ENCODE assay signal across 11 cellular contexts in the genomic region with DNA sequence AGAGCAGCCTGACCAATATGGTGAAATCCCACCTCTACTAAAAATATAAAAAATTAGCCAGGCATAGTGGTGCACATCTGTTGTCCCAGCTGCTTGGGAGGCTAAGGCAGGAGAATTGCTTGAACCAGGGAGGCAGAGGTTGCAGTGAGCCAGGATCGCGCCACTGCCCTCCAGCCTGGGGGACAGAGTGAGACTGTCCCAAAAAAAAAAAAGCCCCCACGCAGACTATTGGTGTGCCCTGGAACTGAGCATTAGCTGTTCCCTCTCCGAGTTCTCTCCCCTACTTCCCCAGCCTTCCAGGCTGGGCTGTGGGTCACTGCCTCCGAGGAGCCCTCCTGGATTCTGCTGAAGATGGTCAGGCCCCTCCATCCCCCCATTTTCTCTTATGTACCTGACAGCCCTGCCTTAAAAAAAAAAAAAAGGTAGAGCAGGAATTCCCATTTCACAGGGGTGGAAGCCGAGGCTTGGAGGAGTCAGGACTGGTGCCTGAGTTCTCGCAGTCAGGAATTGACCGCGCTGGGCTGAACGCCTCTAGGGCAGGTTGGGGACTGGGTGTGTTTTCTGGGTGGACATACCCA. TPM values are rescaled to one million over a fixed set of nuclear protein-coding genes. Genes with fewer than 3 reads are reported as not detected.
DNase-seq lines count a peak whose midpoint lies in the region; ATAC-seq, FAIRE-seq and TF ChIP-seq lines count a peak whose summit lies in the region.
"Had no signal": no experiment of that assay in that cellular context is flagged by ENCODE, and none has a peak within 500 bp of the region (broad histone marks: within the 10 kb centered on the region; RNA-seq: fewer than 3 reads in every experiment).

No MANE protein-coding gene starts in this region.

- no peaks in the 10 kb centered on the region for H3K9me3 ChIP-seq in A549
- H3K9me3 ChIP-seq in RWPE2 (ENCODE audit: severe bottlenecking) = no peaks in the 10 kb centered on the region
- H3K9me3 ChIP-seq: sigmoid colon had no signal

- TF ChIP-seq CTCF in A549 (IDR thresholded peaks at IDR 0.05) (no peak), RWPE2 (IDR thresholded peaks at IDR 0.05; ENCODE audit: poor library complexity, severe bottlenecking) (no peak)

- no peak for TF ChIP-seq EP300 in A549 (IDR thresholded peaks at IDR 0.05)

- FAIRE-seq in A549 (lab: Jason Lieb, UNC) = no peak
- FAIRE-seq: islet of Langerhans had no signal

- DNase-seq in A549 (ENCODE audit: low read depth in 1 of 2, low spot score in 1 of 2) (no peak), RWPE2 (ENCODE audit: low spot score) (no peak), AG20443 (ENCODE audit: low spot score) (no peak)
- DNase-seq in effector CD4-positive, alpha-beta T cell = no peak
- DNase-seq: CD8-positive, alpha-beta T cell; NCI-H446; sigmoid colon; stimulated activated naive CD4-positive, alpha-beta T cell had no signal

- no peak overlapping the region for H3K4me3 ChIP-seq in A549
- H3K4me3 ChIP-seq in RWPE2 (ENCODE audit: severe bottlenecking) = peak overlapping the region; percentile 9
- H3K4me3 ChIP-seq: sigmoid colon had no signal

- CTCF ChIA-PET in A549 (lab: Yijun Ruan, JAX) = no interaction called here

- H3K27me3 ChIP-seq in RWPE2 (ENCODE audit: insufficient read depth, poor library complexity, severe bottlenecking) (no peaks in the 10 kb centered on the region), layer of hippocampus (ENCODE audit: control insufficient read depth, insufficient read depth, low read length) (no peaks in the 10 kb centered on the region)
- H3K27me3 ChIP-seq: sigmoid colon had no signal

- peaks cover 9% of the 10 kb centered on the region; the same call in 1 of the 2 replicates for H3K36me3 ChIP-seq in RWPE2 (ENCODE audit: low read depth)

- H3K4me1 ChIP-seq in A549 = peaks cover 15% of the 10 kb centered on the region; the same call in 1 of the 3 replicates
- H3K4me1 ChIP-seq in RWPE2 (ENCODE audit: insufficient read depth, poor library complexity, severe bottlenecking) = no peaks in the 10 kb centered on the region

- ATAC-seq in A549 (no peak), RWPE2 (ENCODE audit: low read depth) (no peak), GM19035 (IDR thresholded peaks at IDR 0.05; ENCODE audit: unreplicated experiment) (no peak)
- ATAC-seq: CD8-positive, alpha-beta T cell had no signal

- H3K4me2 ChIP-seq in A549 = no peak overlapping the region; the same call in 2 of the 3 replicates

- POLR2A ChIA-PET in A549 (lab: Yijun Ruan, JAX) = interaction anchor here (0.7 kb wide), 1 partner anchor 10 kb away, joined by 3 read pairs; no protein-coding TSS in a partner anchor

- H3K27ac ChIP-seq in A549 (no peak overlapping the region), RWPE2 (ENCODE audit: poor library complexity, severe bottlenecking) (peak overlapping the region; percentile 45), layer of hippocampus (ENCODE audit: low read depth, low read length) (peak overlapping the region; percentile 86)

- 94% methylated on average over 10 of the region's 10 CpGs for WGBS in A549 (ENCODE audit: missing lambda C conversion rate)

- TF ChIP-seq RAD21 in A549 (conservative IDR thresholded peaks at IDR 0.05 in 1 of 2, IDR thresholded peaks at IDR 0.05 in 1 of 2) = no peak

- no peak for TF ChIP-seq POLR2A in A549 (IDR thresholded peaks at IDR 0.05; ENCODE audit: low read length)

TF ChIP-seq in A549, 52 proteins besides CTCF, POLR2A, EP300 and RAD21:
- TF ChIP-seq ZFP36 (IDR thresholded peaks at IDR 0.05; ENCODE audit: borderline replicate concordance, partially characterized antibody) (peak; percentile 60), HEYL (CRISPR knock-in tag; IDR thresholded peaks at IDR 0.05) (no peak)
TF ChIP-seq in A549: peak in this region for 1.

RNA-seq across cellular contexts. Expression of a gene that starts 1.9 kb away (rescaled TPM):
- polyA plus RNA-seq in A549 (2011; rRNA removed) (0.65 and 0.66 TPM in 2 replicates), A549 (2017; fragmentation: RNase III; extraction: RNeasy Plus Mini Kit Qiagen cat#74134 plus additional on column Dnase treatment) (4.2 to 5.6 TPM (median 5.3 TPM) in 3 replicates)
- 4.3 and 7.9 TPM in 2 replicates for polyA plus RNA-seq in A549 (2012; cell fraction: cytosol; rRNA removed)
- polyA plus RNA-seq in A549 (2012; cell fraction: nucleus; rRNA removed) = 9.1 and 18.1 TPM in 2 replicates
- polyA minus RNA-seq in A549 (2011; rRNA and poly(A)+ RNA removed) = 0.58 and 1.3 TPM in 2 replicates

RNA-seq across cellular contexts. Expression of a gene that starts 1.9 kb away (rescaled TPM):
- polyA plus RNA-seq in A549 (2011; rRNA removed) = 7.6 and 11.9 TPM in 2 replicates
- polyA plus RNA-seq in A549 (2012; cell fraction: cytosol; rRNA removed) = 30.6 and 45.0 TPM in 2 replicates
- polyA plus RNA-seq in A549 (2012; cell fraction: nucleus; rRNA removed) = 52.5 and 89.2 TPM in 2 replicates
- polyA plus RNA-seq in A549 (2017; fragmentation: RNase III; extraction: RNeasy Plus Mini Kit Qiagen cat#74134 plus additional on column Dnase treatment) = 60.9 to 63.4 TPM (median 63.0 TPM) in 3 replicates
- 7.4 and 13.4 TPM in 2 replicates for polyA minus RNA-seq in A549 (2011; rRNA and poly(A)+ RNA removed)

RNA-seq across cellular contexts. Expression of a gene that starts 21.8 kb away (rescaled TPM):
- polyA plus RNA-seq in A549 (2011; rRNA removed) = 12.8 and 14.8 TPM in 2 replicates
- polyA plus RNA-seq in A549 (2012; cell fraction: cytosol; rRNA removed) = 38.5 and 63.7 TPM in 2 replicates
- 70.9 and 111 TPM in 2 replicates for polyA plus RNA-seq in A549 (2012; cell fraction: nucleus; rRNA removed)
- polyA plus RNA-seq in A549 (2017; fragmentation: RNase III; extraction: RNeasy Plus Mini Kit Qiagen cat#74134 plus additional on column Dnase treatment) = 20.9 to 23.1 TPM (median 21.7 TPM) in 3 replicates
- 4.3 and 5.5 TPM in 2 replicates for polyA minus RNA-seq in A549 (2011; rRNA and poly(A)+ RNA removed)

RNA-seq across cellular contexts. Expression of a gene that starts 33.9 kb away (rescaled TPM):
- polyA plus RNA-seq in A549 (2011; rRNA removed) (14.4 and 15.5 TPM in 2 replicates), A549 (2017; fragmentation: RNase III; extraction: RNeasy Plus Mini Kit Qiagen cat#74134 plus additional on column Dnase treatment) (36.9 to 43.7 TPM (median 42.0 TPM) in 3 replicates)
- 77.4 and 94.1 TPM in 2 replicates for polyA plus RNA-seq in A549 (2012; cell fraction: cytosol; rRNA removed)
- polyA plus RNA-seq in A549 (2012; cell fraction: nucleus; rRNA removed) = 332 and 422 TPM in 2 replicates
- 14.2 and 24.8 TPM in 2 replicates for polyA minus RNA-seq in A549 (2011; rRNA and poly(A)+ RNA removed)

RNA-seq across cellular contexts. Expression of a gene that starts 43.7 kb away (rescaled TPM):
- polyA plus RNA-seq in A549 (2011; rRNA removed) (4.1 and 5.8 TPM in 2 replicates), A549 (2017; fragmentation: RNase III; extraction: RNeasy Plus Mini Kit Qiagen cat#74134 plus additional on column Dnase treatment) (23.9 to 28.0 TPM (median 25.7 TPM) in 3 replicates)
- polyA plus RNA-seq in A549 (2012; cell fraction: cytosol; rRNA removed) = 22.9 and 43.9 TPM in 2 replicates
- polyA plus RNA-seq in A549 (2012; cell fraction: nucleus; rRNA removed) = 36.5 and 74.1 TPM in 2 replicates
- polyA minus RNA-seq in A549 (2011; rRNA and poly(A)+ RNA removed) = 2.7 and 4.3 TPM in 2 replicates

Comparison
In these comparisons a context has a peak if more than half of its experiments do, and no peak if none do; other contexts are left out.
1. H3K27ac ChIP-seq: peak in RWPE2 (single experiment) and layer of hippocampus (single experiment); none in A549 (0 of 2).